8 cellular contexts compared by ENCODE assay signal in genomic region chr19:18000981-18001836, GRCh38. TPM values are rescaled to one million over a fixed set of nuclear protein-coding genes. Genes with fewer than 3 reads are reported as not detected.
DNase-seq lines count a peak whose midpoint lies in the region; ATAC-seq and TF ChIP-seq lines count a peak whose summit lies in the region.

No MANE protein-coding gene starts in this region.

- CTCF ChIA-PET in CD4-positive, alpha-beta memory T cell (lab: Charles Lee; ENCODE audit: partially characterized antibody): interaction anchor here (0.6 to 11.6 kb wide), 6 partner anchors 43 to 1606 kb away, joined by 3 to 402 read pairs (median 4); partner anchors contain the start of genes CCDC124 and RPL18A
- CTCF ChIA-PET in activated naive CD4-positive, alpha-beta T cell treated with anti-CD3 and anti-CD28 coated beads for 36 hours (lab: Charles Lee): interaction anchor here (0.8 to 12.8 kb wide), 4 partner anchors 55 to 112 kb away, joined by 3 to 148 read pairs (median 8); no protein-coding TSS in a partner anchor

- intact Hi-C loops in CD4-positive, alpha-beta memory T cell (cut with micrococcal nuclease): loop anchor here (1.0 to 10.0 kb wide), 5 partner anchors 54 to 414 kb away; partner anchors contain the start of genes CCDC124, RPL18A, SLC5A5 and SSBP4
- intact Hi-C loops in activated naive CD4-positive, alpha-beta T cell treated with anti-CD3 and anti-CD28 coated beads for 36 hours (cut with micrococcal nuclease): loop anchor here (1.0 to 2.0 kb wide), 5 partner anchors 22 to 152 kb away; partner anchors contain the start of genes PIK3R2 and RPL18A

- no peaks in the 10 kb centered on the region for H3K36me3 ChIP-seq in CD4-positive, alpha-beta memory T cell (ENCODE audit: insufficient read depth, low read length)
- no peaks in the 10 kb centered on the region for H3K36me3 ChIP-seq in thoracic aorta

- peak overlapping the region; percentile 88 for H3K27ac ChIP-seq in CD4-positive, alpha-beta memory T cell (ENCODE audit: low read depth, low read length)
- peak overlapping the region; percentile 87 to 90 for H3K27ac ChIP-seq in thoracic aorta

- H3K27me3 ChIP-seq in CD4-positive, alpha-beta memory T cell (ENCODE audit: insufficient read depth, low read length): no peaks in the 10 kb centered on the region
- H3K27me3 ChIP-seq in thoracic aorta (replicated peaks; ENCODE audit: insufficient read depth): no peaks in the 10 kb centered on the region

- in situ Hi-C loops in SK-MEL-5 (cut with HindIII; ENCODE audit: low pct_unique_long_range_greater_than_20kb, low sequenced_read_pairs): no loop called here

- H3K27me3 Mint-ChIP-seq in CD4-positive, alpha-beta memory T cell: no peaks in the 10 kb centered on the region
- H3K27me3 Mint-ChIP-seq in activated naive CD4-positive, alpha-beta T cell treated with anti-CD3 and anti-CD28 coated beads for 36 hours (ENCODE audit: low read depth): no peaks in the 10 kb centered on the region

- peaks cover 0 to 9% of the 10 kb centered on the region in 2 donors for H3K36me3 Mint-ChIP-seq in CD4-positive, alpha-beta memory T cell
- H3K36me3 Mint-ChIP-seq in activated naive CD4-positive, alpha-beta T cell treated with anti-CD3 and anti-CD28 coated beads for 36 hours (ENCODE audit: low read depth): peaks cover 4% of the 10 kb centered on the region

- H3K9me3 Mint-ChIP-seq in CD4-positive, alpha-beta memory T cell: no peaks in the 10 kb centered on the region
- H3K9me3 Mint-ChIP-seq in activated naive CD4-positive, alpha-beta T cell treated with anti-CD3 and anti-CD28 coated beads for 36 hours: no peaks in the 10 kb centered on the region

- peaks cover 33% of the 10 kb centered on the region for H3K4me1 ChIP-seq in CD4-positive, alpha-beta memory T cell (ENCODE audit: insufficient read depth, low read length)
- peaks cover 7 to 22% of the 10 kb centered on the region in 2 donors for H3K4me1 ChIP-seq in thoracic aorta (ENCODE audit: control insufficient read depth in 1 of 2, low read depth in 2 of 2)

- H3K4me3 ChIP-seq in CD4-positive, alpha-beta memory T cell (ENCODE audit: low read length in 2 of 2): peak overlapping the region; percentile 76 to 86
- peak overlapping the region; percentile 78 for H3K4me3 ChIP-seq in thoracic aorta

- peak; percentile 96 to 98 (median 97) for DNase-seq in CD4-positive, alpha-beta memory T cell
- peak; percentile 76 for DNase-seq in SK-MEL-5 (ENCODE audit: low read depth, low spot score)
- peak; percentile 95 for DNase-seq in activated naive CD4-positive, alpha-beta T cell treated with anti-CD3 and anti-CD28 coated beads for 36 hours
- DNase-seq in germinal center (ENCODE audit: low spot score): peak; percentile 93
- DNase-seq in omental fat pad (ENCODE audit: low spot score): peak; percentile 73
- DNase-seq in thoracic aorta (ENCODE audit: low spot score): peak; percentile 91

- TF ChIP-seq CTCF in omental fat pad (IDR thresholded peaks at IDR 0.05) (no peak), thoracic aorta (IDR thresholded peaks at IDR 0.05) (no peak)

- H3K27ac Mint-ChIP-seq in CD4-positive, alpha-beta memory T cell: peak overlapping the region; percentile 93 to 100 (median 100)
- peak overlapping the region; percentile 97 for H3K27ac Mint-ChIP-seq in activated naive CD4-positive, alpha-beta T cell treated with anti-CD3 and anti-CD28 coated beads for 36 hours

- no peak for TF ChIP-seq EP300 in Ishikawa (IDR thresholded peaks at IDR 0.05; ENCODE audit: borderline replicate concordance)

- peaks cover 10 to 41% (median 24%) of the 10 kb centered on the region in 4 donors for H3K4me1 Mint-ChIP-seq in CD4-positive, alpha-beta memory T cell
- H3K4me1 Mint-ChIP-seq in activated naive CD4-positive, alpha-beta T cell treated with anti-CD3 and anti-CD28 coated beads for 36 hours (ENCODE audit: low read depth): peaks cover 19% of the 10 kb centered on the region

- no peak for TF ChIP-seq RAD21 in Ishikawa (IDR thresholded peaks at IDR 0.05; ENCODE audit: low read depth)

- ATAC-seq in GM19455 (IDR thresholded peaks at IDR 0.05; ENCODE audit: unreplicated experiment) (peak; percentile 54), omental fat pad (ENCODE audit: low FRiP score) (peak; percentile 79), thoracic aorta (ENCODE audit: insufficient number of reproducible peaks, low FRiP score, low read depth) (peak; percentile 70)

- POLR2A ChIA-PET in CD4-positive, alpha-beta memory T cell (lab: Charles Lee; ENCODE audit: partially characterized antibody): interaction anchor here (0.7 to 5.2 kb wide), 35 partner anchors 9 to 875 kb away, joined by 3 to 40 read pairs (median 6); partner anchors contain the start of genes CCDC124, IL12RB1, JAK3 and JUND

- peak overlapping the region; percentile 88 to 96 (median 92) for H3K4me3 Mint-ChIP-seq in CD4-positive, alpha-beta memory T cell
- peak overlapping the region; percentile 87 for H3K4me3 Mint-ChIP-seq in activated naive CD4-positive, alpha-beta T cell treated with anti-CD3 and anti-CD28 coated beads for 36 hours

- H3K9me3 ChIP-seq in CD4-positive, alpha-beta memory T cell (ENCODE audit: control insufficient read depth in 1 of 2, low read length in 2 of 2): no peaks in the 10 kb centered on the region
- H3K9me3 ChIP-seq in thoracic aorta: no peaks in the 10 kb centered on the region

TF ChIP-seq in Ishikawa, 13 proteins besides CTCF, POLR2A, EP300 and RAD21:
- TF ChIP-seq USF1 (IDR thresholded peaks at IDR 0.05): peak; percentile 53; the same call in 1 of the 2 replicates
- TF ChIP-seq TEAD4 (IDR thresholded peaks at IDR 0.05): peak; percentile 18; the same call in 1 of the 2 replicates
- TF ChIP-seq YY1 (IDR thresholded peaks at IDR 0.05; ENCODE audit: low read depth): no peak
- peak; percentile 15; the same call in 1 of the 2 replicates for TF ChIP-seq EGR1 (IDR thresholded peaks at IDR 0.05)
- peak; percentile 64; the same call in 1 of the 2 replicates for TF ChIP-seq NFIC (IDR thresholded peaks at IDR 0.05)
- peak; percentile 86; the same call in 1 of the 2 replicates for TF ChIP-seq ZBTB7A (IDR thresholded peaks at IDR 0.05; ENCODE audit: low read depth)
- peak; percentile 39; the same call in 1 of the 2 replicates for TF ChIP-seq TAF1 (IDR thresholded peaks at IDR 0.05; ENCODE audit: low read depth)
- TF ChIP-seq, protein P1, sequence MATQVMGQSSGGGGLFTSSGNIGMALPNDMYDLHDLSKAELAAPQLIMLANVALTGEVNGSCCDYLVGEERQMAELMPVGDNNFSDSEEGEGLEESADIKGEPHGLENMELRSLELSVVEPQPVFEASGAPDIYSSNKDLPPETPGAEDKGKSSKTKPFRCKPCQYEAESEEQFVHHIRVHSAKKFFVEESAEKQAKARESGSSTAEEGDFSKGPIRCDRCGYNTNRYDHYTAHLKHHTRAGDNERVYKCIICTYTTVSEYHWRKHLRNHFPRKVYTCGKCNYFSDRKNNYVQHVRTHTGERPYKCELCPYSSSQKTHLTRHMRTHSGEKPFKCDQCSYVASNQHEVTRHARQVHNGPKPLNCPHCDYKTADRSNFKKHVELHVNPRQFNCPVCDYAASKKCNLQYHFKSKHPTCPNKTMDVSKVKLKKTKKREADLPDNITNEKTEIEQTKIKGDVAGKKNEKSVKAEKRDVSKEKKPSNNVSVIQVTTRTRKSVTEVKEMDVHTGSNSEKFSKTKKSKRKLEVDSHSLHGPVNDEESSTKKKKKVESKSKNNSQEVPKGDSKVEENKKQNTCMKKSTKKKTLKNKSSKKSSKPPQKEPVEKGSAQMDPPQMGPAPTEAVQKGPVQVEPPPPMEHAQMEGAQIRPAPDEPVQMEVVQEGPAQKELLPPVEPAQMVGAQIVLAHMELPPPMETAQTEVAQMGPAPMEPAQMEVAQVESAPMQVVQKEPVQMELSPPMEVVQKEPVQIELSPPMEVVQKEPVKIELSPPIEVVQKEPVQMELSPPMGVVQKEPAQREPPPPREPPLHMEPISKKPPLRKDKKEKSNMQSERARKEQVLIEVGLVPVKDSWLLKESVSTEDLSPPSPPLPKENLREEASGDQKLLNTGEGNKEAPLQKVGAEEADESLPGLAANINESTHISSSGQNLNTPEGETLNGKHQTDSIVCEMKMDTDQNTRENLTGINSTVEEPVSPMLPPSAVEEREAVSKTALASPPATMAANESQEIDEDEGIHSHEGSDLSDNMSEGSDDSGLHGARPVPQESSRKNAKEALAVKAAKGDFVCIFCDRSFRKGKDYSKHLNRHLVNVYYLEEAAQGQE (IDR thresholded peaks at IDR 0.05; ENCODE audit: low read depth): no peak
- TF ChIP-seq TCF12 (IDR thresholded peaks at IDR 0.05; ENCODE audit: low read depth): no peak
- peak; percentile 52; the same call in 1 of the 2 replicates for TF ChIP-seq CREB1 (IDR thresholded peaks at IDR 0.05; ENCODE audit: low read depth)
- TF ChIP-seq, protein P2, sequence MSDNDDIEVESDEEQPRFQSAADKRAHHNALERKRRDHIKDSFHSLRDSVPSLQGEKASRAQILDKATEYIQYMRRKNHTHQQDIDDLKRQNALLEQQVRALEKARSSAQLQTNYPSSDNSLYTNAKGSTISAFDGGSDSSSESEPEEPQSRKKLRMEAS (IDR thresholded peaks at IDR 0.05): peak; percentile 91

RNA-seq across cellular contexts. Expression of gene ARRDC2, which starts 6.8 kb away (rescaled TPM):
- 100 to 1,000 TPM; 136 to 138 TPM for total RNA-seq in CD4-positive, alpha-beta memory T cell
- 10 to 100 TPM; 39.8 to 47.9 TPM for polyA plus RNA-seq in CD4-positive, alpha-beta memory T cell
- total RNA-seq in SK-MEL-5 (2014; rRNA removed; shearing (Covaris generic)): 14.8 and 17.4 TPM in 2 replicates
- polyA plus RNA-seq in SK-MEL-5 (2015; cell fraction: cytosol; rRNA removed): 19.6 and 22.4 TPM in 2 replicates
- 32.8 and 34.6 TPM in 2 replicates for polyA plus RNA-seq in SK-MEL-5 (2015; cell fraction: nucleus; rRNA removed)
- total RNA-seq in activated naive CD4-positive, alpha-beta T cell treated with anti-CD3 and anti-CD28 coated beads for 36 hours: 10 to 100 TPM; 17.7 to 19.0 TPM
- 100 to 1,000 TPM in 1 of 4 donors, 10 to 100 TPM in 3; 16.0 to 117 (median 30.3) TPM for total RNA-seq in omental fat pad
- total RNA-seq in thoracic aorta: 100 to 1,000 TPM; 114 to 151 TPM

RNA-seq across cellular contexts. Expression of gene KCNN1, which starts 34.3 kb away (rescaled TPM):
- not detected for total RNA-seq in CD4-positive, alpha-beta memory T cell
- polyA plus RNA-seq in CD4-positive, alpha-beta memory T cell: not detected
- 3.5 and 4.6 TPM in 2 replicates for total RNA-seq in SK-MEL-5 (2014; rRNA removed; shearing (Covaris generic))
- polyA plus RNA-seq in SK-MEL-5 (2015; cell fraction: cytosol; rRNA removed): 9.9 and 11.2 TPM in 2 replicates
- polyA plus RNA-seq in SK-MEL-5 (2015; cell fraction: nucleus; rRNA removed): 0.53 and 1.4 TPM in 2 replicates
- total RNA-seq in activated naive CD4-positive, alpha-beta T cell treated with anti-CD3 and anti-CD28 coated beads for 36 hours: under 1 TPM; 0.21 to 0.30 TPM
- total RNA-seq in omental fat pad (1 to 10 TPM in 1 of 4 donors, under 1 TPM in 2, not detected in 1; 0.12 to 1.0 (median 0.88) TPM), thoracic aorta (under 1 TPM in 1 of 2 donors, not detected in 1; 0.99 TPM)

Comparison
In these comparisons a context has a peak if more than half of its experiments do, and no peak if none do; other contexts are left out.
1. Peak in every context shown above with its lines: DNase-seq, ATAC-seq, H3K4me3 ChIP-seq and H3K27ac ChIP-seq.